In the genomic region with DNA sequence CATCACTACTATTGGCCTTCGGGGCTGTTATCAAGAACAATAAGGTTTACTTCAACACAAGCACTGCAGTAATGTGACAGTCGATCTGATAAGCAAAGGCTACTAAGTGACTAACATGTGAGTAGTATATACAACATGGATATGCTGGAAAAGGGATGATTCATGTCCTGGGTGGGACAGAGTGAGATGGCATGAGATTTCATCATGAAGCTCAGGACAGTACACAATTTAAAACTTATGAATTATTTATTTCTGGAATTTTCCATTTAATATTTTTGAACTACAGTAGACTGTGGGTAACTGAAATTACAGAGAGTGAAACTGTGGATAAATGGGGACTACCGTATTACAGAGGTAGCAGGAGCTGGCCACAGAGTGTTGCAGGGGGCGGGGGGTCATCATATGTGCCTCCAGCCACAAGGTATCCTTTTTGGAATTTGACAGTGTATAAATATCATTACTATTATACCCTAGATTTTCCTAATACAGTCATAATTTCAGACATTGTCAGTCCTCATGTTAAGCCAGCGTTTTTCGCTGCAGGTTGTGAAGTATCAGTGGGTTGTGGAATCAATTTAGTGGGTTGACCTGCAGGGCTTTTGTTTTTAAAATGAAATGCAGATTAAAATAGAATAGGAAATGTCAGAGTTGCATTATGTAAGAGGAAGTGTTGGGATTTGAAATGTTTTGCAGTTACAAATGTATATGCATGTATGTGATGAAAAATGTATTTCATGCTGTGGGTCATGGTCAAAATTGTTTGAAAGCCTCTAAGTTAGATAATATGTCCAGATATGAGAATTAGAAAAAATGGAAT, we compare ENCODE assay signal across 13 cellular contexts.
DNase-seq lines count a peak whose midpoint lies in the region; ATAC-seq, FAIRE-seq and TF ChIP-seq lines count a peak whose summit lies in the region.
"Had no signal": no experiment of that assay in that cellular context is flagged by ENCODE, and none has a peak within 500 bp of the region (broad histone marks: within the 10 kb centered on the region; RNA-seq: fewer than 3 reads in every experiment).

No MANE protein-coding gene starts in this region.

- ATAC-seq in activated CD8-positive, alpha-beta T cell treated with anti-CD3 and anti-CD28 coated beads, Interleukin-2, amount 10 ng/mL, durations not matched to agents 7 days and 5 days: no peak
- ATAC-seq: heart right ventricle, natural killer cell had no signal

- H3K9me3 Mint-ChIP-seq in activated CD8-positive, alpha-beta T cell treated with anti-CD3 and anti-CD28 coated beads, Interleukin-2, amount 10 ng/mL, durations not matched to agents 7 days and 5 days (ENCODE audit: insufficient read depth): no peaks in the 10 kb centered on the region
- peaks cover 0 to 1% (median 0%) of the 10 kb centered on the region in 7 donors for H3K9me3 Mint-ChIP-seq in CD14-positive monocyte
- H3K9me3 Mint-ChIP-seq: natural killer cell had no signal

- intact Hi-C loops in CD14-positive monocyte (cut with micrococcal nuclease): no loop called here

- no peaks in the 10 kb centered on the region for H3K36me3 Mint-ChIP-seq in activated CD8-positive, alpha-beta T cell treated with anti-CD3 and anti-CD28 coated beads, Interleukin-2, amount 10 ng/mL, durations not matched to agents 7 days and 5 days (ENCODE audit: low read depth)
- H3K36me3 Mint-ChIP-seq in CD14-positive monocyte: no peaks in the 10 kb centered on the region
- H3K36me3 Mint-ChIP-seq: natural killer cell had no signal

- no peak overlapping the region for H3K27ac Mint-ChIP-seq in activated CD8-positive, alpha-beta T cell treated with anti-CD3 and anti-CD28 coated beads, Interleukin-2, amount 10 ng/mL, durations not matched to agents 7 days and 5 days
- H3K27ac Mint-ChIP-seq in CD14-positive monocyte: peak overlapping the region in 3 of 7 donors; percentile 61 to 63 (median 63)
- H3K27ac Mint-ChIP-seq: natural killer cell had no signal

- peaks cover 2% of the 10 kb centered on the region for H3K27me3 Mint-ChIP-seq in activated CD8-positive, alpha-beta T cell treated with anti-CD3 and anti-CD28 coated beads, Interleukin-2, amount 10 ng/mL, durations not matched to agents 7 days and 5 days (ENCODE audit: low read depth)
- no peaks in the 10 kb centered on the region for H3K27me3 Mint-ChIP-seq in CD14-positive monocyte (ENCODE audit: low read depth in 3 of 3)

- no peak overlapping the region for H3K4me3 Mint-ChIP-seq in activated CD8-positive, alpha-beta T cell treated with anti-CD3 and anti-CD28 coated beads, Interleukin-2, amount 10 ng/mL, durations not matched to agents 7 days and 5 days
- no peak overlapping the region for H3K4me3 Mint-ChIP-seq in CD14-positive monocyte
- H3K4me3 Mint-ChIP-seq: natural killer cell had no signal

- TF ChIP-seq CTCF in AG09319 (IDR thresholded peaks at IDR 0.05; ENCODE audit: low read depth, low read length) (no peak), CD14-positive monocyte (IDR thresholded peaks at IDR 0.05) (no peak)

- POLR2A ChIA-PET in activated CD8-positive, alpha-beta T cell treated with anti-CD3 and anti-CD28 coated beads, Interleukin-2, amount 10 ng/mL, durations not matched to agents 7 days and 5 days (lab: Charles Lee): no interaction called here

- H3K4me1 Mint-ChIP-seq in activated CD8-positive, alpha-beta T cell treated with anti-CD3 and anti-CD28 coated beads, Interleukin-2, amount 10 ng/mL, durations not matched to agents 7 days and 5 days (ENCODE audit: low read depth): no peaks in the 10 kb centered on the region
- H3K4me1 Mint-ChIP-seq in CD14-positive monocyte: peaks cover 16% of the 10 kb centered on the region
- H3K4me1 Mint-ChIP-seq: natural killer cell had no signal

- DNase-seq in AG09319 (ENCODE audit: extremely low read depth, low read depth) (peak; percentile 86), HTR-8/SVneo (ENCODE audit: insufficient read length, low spot score) (peak; percentile 41), amniotic stem cell (lab: John Stamatoyannopoulos, UW) (peak; percentile 92), kidney glomerular epithelial cell (lab: John Stamatoyannopoulos, UW) (peak; percentile 7), DMS114 treated with DMSO at 0.1 percent for 48 hours (lab: John Stamatoyannopoulos, UW; ENCODE audit: unreplicated experiment) (no peak), frontal cortex (ENCODE audit: low spot score in 2 of 2) (no peak), CD14-positive monocyte (ENCODE audit: low spot score) (no peak)
- DNase-seq in activated CD8-positive, alpha-beta T cell treated with anti-CD3 and anti-CD28 coated beads, Interleukin-2, amount 10 ng/mL, durations not matched to agents 7 days and 5 days: no peak
- DNase-seq: heart right ventricle; natural killer cell; NCI-H446; stimulated activated CD4-positive, alpha-beta T cell treated with anti-CD3 and anti-CD28 coated beads, Interleukin-1b, Interleukin-23, amount 100 ng/mL, for 48 hours; testis had no signal

- FAIRE-seq in HTR-8/SVneo (lab: Jason Lieb, UNC): peak; percentile 9
- FAIRE-seq in frontal cortex (lab: Jason Lieb, UNC): no peak

- CTCF ChIA-PET in activated CD8-positive, alpha-beta T cell treated with anti-CD3 and anti-CD28 coated beads, Interleukin-2, amount 10 ng/mL, durations not matched to agents 7 days and 5 days (lab: Charles Lee): no interaction called here

Comparison
In these comparisons a context has a peak if more than half of its experiments do, and no peak if none do; other contexts are left out.
1. DNase-seq: peak in AG09319 (single experiment), HTR-8/SVneo (single experiment), amniotic stem cell (single experiment) and kidney glomerular epithelial cell (single experiment); none in activated CD8-positive, alpha-beta T cell treated with anti-CD3 and anti-CD28 coated beads, Interleukin-2, amount 10 ng/mL, durations not matched to agents 7 days and 5 days (single experiment), DMS114 treated with DMSO at 0.1 percent for 48 hours (single experiment), frontal cortex (0 of 2) and CD14-positive monocyte (single experiment).